ENCODE assay signal across 1 cellular context in the genomic region with DNA sequence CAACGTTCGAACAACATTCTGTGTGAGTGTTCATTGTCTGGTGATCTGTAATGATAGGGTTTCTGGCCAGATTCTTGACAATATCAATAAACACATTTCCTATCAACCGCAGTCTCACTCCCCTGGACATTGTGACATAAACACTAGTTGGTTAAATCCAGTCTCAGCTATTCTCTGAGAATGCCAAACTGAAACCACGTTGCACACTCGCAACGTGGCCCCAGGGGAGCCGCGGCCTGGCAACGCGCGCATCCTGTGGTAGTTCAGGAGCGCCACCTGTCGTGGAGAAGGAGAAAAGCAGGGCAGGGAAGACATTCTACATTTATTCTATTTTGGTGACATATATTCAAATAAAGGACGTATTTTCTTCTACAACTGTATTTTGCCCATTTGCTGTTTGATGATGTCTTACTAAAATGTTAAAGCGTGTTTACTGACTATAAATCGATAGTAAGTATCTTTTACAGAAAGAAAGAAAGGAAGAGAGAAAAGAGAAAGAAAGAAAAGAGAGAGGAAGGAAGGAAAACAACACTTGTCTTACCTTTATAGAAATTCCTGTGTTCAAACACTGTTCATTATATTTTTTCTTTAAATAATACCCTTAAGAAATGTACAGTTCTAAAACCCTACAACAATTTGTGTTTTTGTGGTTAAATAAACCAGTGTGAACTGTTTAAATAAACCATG.
TF ChIP-seq lines count a peak whose summit lies in the region.

No MANE protein-coding gene starts in this region.

TF ChIP-seq in HCT116, 20 proteins besides CTCF, POLR2A, EP300 and RAD21 (continued from another document):
- TF ChIP-seq YY1 (IDR thresholded peaks at IDR 0.05; ENCODE audit: extremely low read depth, insufficient replicate concordance, low read depth, low read length) (no peak), JUND (IDR thresholded peaks at IDR 0.05) (no peak), POLR2AphosphoS5 (IDR thresholded peaks at IDR 0.05; ENCODE audit: low read depth, low read length) (0 out of 2 replicates have a peak, but pooled peaks have one; percentile 15), ZFX (IDR thresholded peaks at IDR 0.05) (peak; percentile 28; the same call in 1 of the 2 replicates), SIN3A (IDR thresholded peaks at IDR 0.05; ENCODE audit: low read depth) (no peak), CBX3 (IDR thresholded peaks at IDR 0.05; ENCODE audit: low read depth) (peak; percentile 65; the same call in 1 of the 2 replicates)
- TF ChIP-seq, protein P1, sequence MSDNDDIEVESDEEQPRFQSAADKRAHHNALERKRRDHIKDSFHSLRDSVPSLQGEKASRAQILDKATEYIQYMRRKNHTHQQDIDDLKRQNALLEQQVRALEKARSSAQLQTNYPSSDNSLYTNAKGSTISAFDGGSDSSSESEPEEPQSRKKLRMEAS (IDR thresholded peaks at IDR 0.05) = peak; percentile 88
- TF ChIP-seq, protein P2, sequence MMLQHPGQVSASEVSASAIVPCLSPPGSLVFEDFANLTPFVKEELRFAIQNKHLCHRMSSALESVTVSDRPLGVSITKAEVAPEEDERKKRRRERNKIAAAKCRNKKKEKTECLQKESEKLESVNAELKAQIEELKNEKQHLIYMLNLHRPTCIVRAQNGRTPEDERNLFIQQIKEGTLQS (IDR thresholded peaks at IDR 0.05) = no peak
